Comparison of ENCODE assay signal across 10 cellular contexts in the genomic region with DNA sequence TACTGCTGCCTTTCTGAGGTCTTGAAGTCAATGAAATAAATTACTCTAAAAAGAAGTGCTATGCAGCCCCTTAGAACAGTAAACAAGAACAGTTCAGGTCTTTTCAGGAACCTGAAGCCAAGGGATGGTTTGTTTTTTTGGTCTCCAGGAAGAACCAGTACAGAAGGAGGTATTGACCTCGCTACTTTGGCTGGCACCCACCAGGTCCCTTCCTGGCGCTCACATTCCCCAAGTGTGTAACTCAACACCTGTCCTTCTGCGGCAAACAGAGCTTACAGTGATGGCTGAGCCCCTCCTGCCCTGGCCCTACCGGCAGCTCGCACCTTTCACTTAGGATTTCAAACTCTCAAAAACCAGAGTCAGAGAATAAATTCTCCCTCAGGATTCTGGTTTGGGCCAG. TPM values are rescaled to one million over a fixed set of nuclear protein-coding genes. Genes with fewer than 3 reads are reported as not detected.
DNase-seq lines count a peak whose midpoint lies in the region; ATAC-seq and TF ChIP-seq lines count a peak whose summit lies in the region.
"Had no signal": no experiment of that assay in that cellular context is flagged by ENCODE, and none has a peak within 500 bp of the region (broad histone marks: within the 10 kb centered on the region; RNA-seq: fewer than 3 reads in every experiment).

No MANE protein-coding gene starts in this region.

- H3K27ac Mint-ChIP-seq in activated CD8-positive, alpha-beta memory T cell treated with anti-CD3 and anti-CD28 coated beads, Interleukin-2, amount 10 ng/mL, durations not matched to agents 7 days and 5 days, result no peak overlapping the region
- H3K27ac Mint-ChIP-seq in mesothelial cell of epicardium (peak overlapping the region; percentile 92), type B pancreatic cell (peak overlapping the region; percentile 83)
- H3K27ac Mint-ChIP-seq: T-helper 2 cell treated with Interferon-gamma antibody and Interleukin-4, amounts not matched to agents 5 μg/mL and 100 μg/mL, for 36 hours had no signal

- peaks cover 44% of the 10 kb centered on the region for H3K36me3 Mint-ChIP-seq in activated CD8-positive, alpha-beta memory T cell treated with anti-CD3 and anti-CD28 coated beads, Interleukin-2, amount 10 ng/mL, durations not matched to agents 7 days and 5 days
- H3K36me3 Mint-ChIP-seq in mesothelial cell of epicardium (peaks cover 6% of the 10 kb centered on the region), type B pancreatic cell (peaks cover 36% of the 10 kb centered on the region)

- no peak overlapping the region for H3K4me3 Mint-ChIP-seq in activated CD8-positive, alpha-beta memory T cell treated with anti-CD3 and anti-CD28 coated beads, Interleukin-2, amount 10 ng/mL, durations not matched to agents 7 days and 5 days
- H3K4me3 Mint-ChIP-seq in mesothelial cell of epicardium (peak overlapping the region; percentile 30), type B pancreatic cell (peak overlapping the region; percentile 56)

- peak overlapping the region; percentile 90 for H3K27ac ChIP-seq in VCaP
- no peak overlapping the region for H3K27ac ChIP-seq in right cardiac atrium (ENCODE audit: low read length)
- H3K27ac ChIP-seq: thoracic aorta had no signal

- CTCF ChIA-PET in activated CD8-positive, alpha-beta memory T cell treated with anti-CD3 and anti-CD28 coated beads, Interleukin-2, amount 10 ng/mL, durations not matched to agents 7 days and 5 days (lab: Charles Lee), result interaction anchor here (1.4 to 1.6 kb wide), 3 partner anchors 23 to 160 kb away, joined by 3 to 4 read pairs (median 4); no protein-coding TSS in a partner anchor

- intact Hi-C loops in right cardiac atrium (cut with DNase I), result no loop called here
- intact Hi-C loops in left ventricle myocardium superior (cut with micrococcal nuclease), result no loop called here

- H3K4me1 Mint-ChIP-seq in activated CD8-positive, alpha-beta memory T cell treated with anti-CD3 and anti-CD28 coated beads, Interleukin-2, amount 10 ng/mL, durations not matched to agents 7 days and 5 days, result peaks cover 72% of the 10 kb centered on the region
- H3K4me1 Mint-ChIP-seq in mesothelial cell of epicardium (peaks cover 49% of the 10 kb centered on the region), type B pancreatic cell (ENCODE audit: unreplicated experiment) (peaks cover 52% of the 10 kb centered on the region)

- peaks cover 2% of the 10 kb centered on the region for H3K4me1 ChIP-seq in right cardiac atrium (ENCODE audit: control insufficient read depth, insufficient read depth, low read length)

- no peak for TF ChIP-seq CTCF in VCaP (conservative IDR thresholded peaks at IDR 0.05)
- TF ChIP-seq CTCF in mesothelial cell of epicardium (IDR thresholded peaks at IDR 0.05; ENCODE audit: unreplicated experiment), result no peak
- TF ChIP-seq CTCF in type B pancreatic cell (conservative IDR thresholded peaks at IDR 0.05), result no peak

- H3K4me3 ChIP-seq in right cardiac atrium (ENCODE audit: low read length), result no peak overlapping the region
- H3K4me3 ChIP-seq: thoracic aorta had no signal

- peaks cover 3% of the 10 kb centered on the region for H3K27me3 Mint-ChIP-seq in activated CD8-positive, alpha-beta memory T cell treated with anti-CD3 and anti-CD28 coated beads, Interleukin-2, amount 10 ng/mL, durations not matched to agents 7 days and 5 days
- H3K27me3 Mint-ChIP-seq in mesothelial cell of epicardium (ENCODE audit: low read depth) (no peaks in the 10 kb centered on the region), type B pancreatic cell (peaks cover 3% of the 10 kb centered on the region)

- no peaks in the 10 kb centered on the region for H3K9me3 ChIP-seq in right cardiac atrium (ENCODE audit: control insufficient read depth, low read length)
- H3K9me3 ChIP-seq: thoracic aorta had no signal

- ATAC-seq in activated CD8-positive, alpha-beta memory T cell treated with anti-CD3 and anti-CD28 coated beads, Interleukin-2, amount 10 ng/mL, durations not matched to agents 7 days and 5 days, result no peak
- ATAC-seq in right cardiac atrium (no peak), left ventricle myocardium superior (no peak)

- no peaks in the 10 kb centered on the region for H3K9me3 Mint-ChIP-seq in activated CD8-positive, alpha-beta memory T cell treated with anti-CD3 and anti-CD28 coated beads, Interleukin-2, amount 10 ng/mL, durations not matched to agents 7 days and 5 days (ENCODE audit: low read depth)
- H3K9me3 Mint-ChIP-seq in mesothelial cell of epicardium, result no peaks in the 10 kb centered on the region
- no peaks in the 10 kb centered on the region for H3K9me3 Mint-ChIP-seq in type B pancreatic cell
- H3K9me3 Mint-ChIP-seq: T-helper 2 cell treated with Interferon-gamma antibody and Interleukin-4, amounts not matched to agents 5 μg/mL and 100 μg/mL, for 36 hours had no signal

- H3K27me3 ChIP-seq in right cardiac atrium (ENCODE audit: control insufficient read depth, insufficient read depth), result no peaks in the 10 kb centered on the region

- WGBS in right cardiac atrium, result 94% methylated on average over 5 of the region's 5 CpGs

- peak; percentile 13 for DNase-seq in activated CD8-positive, alpha-beta memory T cell treated with anti-CD3 and anti-CD28 coated beads for 24 hours
- no peak for DNase-seq in activated CD8-positive, alpha-beta memory T cell treated with anti-CD3 and anti-CD28 coated beads, Interleukin-2, amount 10 ng/mL, durations not matched to agents 7 days and 5 days
- no peak for DNase-seq in mesothelial cell of epicardium (ENCODE audit: low spot score in 2 of 2, unreplicated experiment in 2 of 2)
- DNase-seq in type B pancreatic cell (ENCODE audit: extremely low spot score, unreplicated experiment), result no peak
- no peak for DNase-seq in right cardiac atrium
- no peak for DNase-seq in activated CD4-positive, alpha-beta T cell treated with anti-CD3 and anti-CD28 coated beads, Interleukin-2, amount 50 U/mL, for 48 hours
- DNase-seq in left ventricle myocardium superior, result no peak

RNA-seq across cellular contexts. Expression of a gene that starts 51.9 kb away (rescaled TPM):
- total RNA-seq in activated CD8-positive, alpha-beta memory T cell treated with anti-CD3 and anti-CD28 coated beads, Interleukin-2, amount 10 ng/mL, durations not matched to agents 7 days and 5 days, result 10 to 100 TPM; 25.2 to 30.3 TPM
- total RNA-seq in mesothelial cell of epicardium (44.6 to 47.7 TPM (median 46.0 TPM) in 3 replicates), type B pancreatic cell (ENCODE audit: low replicate concordance) (17.3 and 62.7 TPM in 2 replicates), right cardiac atrium (10 to 100 TPM; 16.4 to 24.1 (median 19.8) TPM), left ventricle myocardium superior (6.7 TPM)
- polyA plus RNA-seq in right cardiac atrium, result 2.0 TPM
